ENCODE assay signal across 14 cellular contexts in the genomic region with DNA sequence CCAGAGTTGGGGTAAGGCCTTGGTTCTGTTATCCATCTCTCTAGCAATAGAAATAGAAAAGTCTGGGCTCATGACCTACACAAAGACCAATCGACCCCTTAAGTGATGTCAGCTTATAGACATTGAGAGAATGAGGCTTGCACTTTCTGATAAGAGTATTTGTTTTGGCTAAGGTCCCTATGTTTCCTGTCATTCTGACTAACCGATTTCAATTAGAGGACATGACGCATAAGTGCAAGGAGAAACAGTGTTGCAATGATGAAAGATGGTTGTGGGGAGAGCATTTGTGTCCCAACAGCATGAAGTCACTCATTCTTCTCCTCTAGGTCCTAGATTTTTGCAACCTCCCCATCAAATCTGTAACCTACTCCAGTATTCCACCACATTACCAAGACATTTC.
DNase-seq lines count a peak whose midpoint lies in the region; FAIRE-seq lines count a peak whose summit lies in the region.
"Had no signal": no experiment of that assay in that cellular context is flagged by ENCODE, and none has a peak within 500 bp of the region (broad histone marks: within the 10 kb centered on the region; RNA-seq: fewer than 3 reads in every experiment).

No MANE protein-coding gene starts in this region.

- no peak overlapping the region for H3K4me3 ChIP-seq in adipocyte (ENCODE audit: low read length)
- H3K4me3 ChIP-seq: A549, colonic mucosa had no signal

- H3K36me3 ChIP-seq in adipocyte (ENCODE audit: control insufficient read depth, insufficient read depth, low read length, severe bottlenecking), result no peaks in the 10 kb centered on the region
- H3K36me3 ChIP-seq: colonic mucosa had no signal

- no peaks in the 10 kb centered on the region for H3K27me3 ChIP-seq in adipocyte (replicated peaks; ENCODE audit: control insufficient read depth, insufficient read depth, low read length)
- H3K27me3 ChIP-seq: colonic mucosa had no signal

- H3K9ac ChIP-seq in adipocyte (ENCODE audit: low read length), result no peak overlapping the region

- peaks cover 17% of the 10 kb centered on the region for H3K4me1 ChIP-seq in adipocyte (ENCODE audit: control insufficient read depth, insufficient read depth, low read length)
- H3K4me1 ChIP-seq: A549, colonic mucosa had no signal

- peak; percentile 2 to 15 for DNase-seq in NOMO-1 (lab: John Stamatoyannopoulos, UW; ENCODE audit: unreplicated experiment in 2 of 2)
- DNase-seq in NOMO-1 treated with dmso at 0.1 percent for 144 hours (lab: John Stamatoyannopoulos, UW; ENCODE audit: unreplicated experiment), result no peak
- DNase-seq in adipocyte (ENCODE audit: low read depth), result peak; percentile 74
- DNase-seq in glomerular endothelial cell (ENCODE audit: extremely low read depth, low read depth, low spot score), result peak; percentile 99
- peak; percentile 17 for DNase-seq in urothelium cell line (ENCODE audit: low spot score)
- DNase-seq in GM19240 (ENCODE audit: insufficient read length, low spot score), result no peak
- DNase-seq in GF-D8 (lab: John Stamatoyannopoulos, UW), result no peak
- no peak for DNase-seq in NCI-H1092 (lab: John Stamatoyannopoulos, UW)
- DNase-seq: activated CD4-positive, alpha-beta T cell treated with anti-CD3 and anti-CD28 coated beads for 1 hour; colonic mucosa; GOT3; NCI-H446 had no signal

- FAIRE-seq in urothelium cell line (lab: Jason Lieb, UNC), result peak; percentile 30
- FAIRE-seq: A549, G401.6 had no signal

- no peaks in the 10 kb centered on the region for H3K9me3 ChIP-seq in adipocyte (ENCODE audit: control insufficient read depth, low read length)
- H3K9me3 ChIP-seq: A549, colonic mucosa had no signal

Comparison
In these comparisons a context has a peak if more than half of its experiments do, and no peak if none do; other contexts are left out.
1. DNase-seq: peak in NOMO-1 (2 of 2), adipocyte (single experiment), glomerular endothelial cell (single experiment) and urothelium cell line (single experiment); none in NOMO-1 treated with dmso at 0.1 percent for 144 hours (single experiment), GM19240 (single experiment), GF-D8 (single experiment) and NCI-H1092 (single experiment).